ENCODE assay signal across 8 cellular contexts in genomic region chr5:176543428-176544182, GRCh38. TPM values are rescaled to one million over a fixed set of nuclear protein-coding genes. Genes with fewer than 3 reads are reported as not detected.
DNase-seq lines count a peak whose midpoint lies in the region; ATAC-seq, FAIRE-seq and TF ChIP-seq lines count a peak whose summit lies in the region.

No MANE protein-coding gene starts in this region.

- DNase-seq in AG09309 (ENCODE audit: low read depth) (no peak), NCI-H748 treated with DMSO at 0.1 percent for 48 hours (lab: John Stamatoyannopoulos, UW) (peak; percentile 53), H1 (ENCODE audit: low read depth in 1 of 2, low spot score in 2 of 2) (peak in 1 of 2 experiments; percentile 85), midbrain (lab: John Stamatoyannopoulos, UW) (peak; percentile 54)
- DNase-seq in activated CD8-positive, alpha-beta T cell treated with anti-CD3 and anti-CD28 coated beads for 36 hours, result peak; percentile 81
- peak; percentile 80 for DNase-seq in stimulated activated naive CD8-positive, alpha-beta T cell treated with anti-CD3 and anti-CD28 coated beads, Interleukin-15, Interleukin-2, amounts not matched to agents 100 U/mL and 50 U/mL, for 24 hours

- peak overlapping the region; percentile 64 for H3K18ac ChIP-seq in H1 (ENCODE audit: extremely low read depth, low read length)

- H2BK12ac ChIP-seq in H1 (ENCODE audit: low read depth, low read length), result 0 out of 2 replicates have a peak overlapping the region, but pooled peaks have one; percentile 71

- H3K36me3 ChIP-seq in H1 (ENCODE audit: control insufficient read depth in 2 of 4, insufficient read depth in 4 of 4, low read length in 3 of 4), result no peaks in the 10 kb centered on the region

- no peak for FAIRE-seq in H1 (lab: Jason Lieb, UNC)

- no peaks in the 10 kb centered on the region for H3K79me2 ChIP-seq in H1 (ENCODE audit: control insufficient read depth in 1 of 2, insufficient read depth in 2 of 2, low read length in 2 of 2)

- H3K4me1 ChIP-seq in H1 (replicated peaks in 1 of 4; ENCODE audit: control insufficient read depth in 3 of 4, insufficient read depth in 4 of 4, low read length in 3 of 4), result peaks cover 9 to 18% (median 18%) of the 10 kb centered on the region in 4 experiments

- intact Hi-C loops in activated CD8-positive, alpha-beta T cell treated with anti-CD3 and anti-CD28 coated beads for 36 hours (cut with micrococcal nuclease), result no loop called here

- H4K8ac ChIP-seq in H1 (ENCODE audit: extremely low read depth, insufficient read depth, low read length), result 0 out of 2 replicates have a peak overlapping the region, but pooled peaks have one; percentile 68

- no peak for TF ChIP-seq CTCF in AG09309 (IDR thresholded peaks at IDR 0.05; ENCODE audit: control insufficient read depth, insufficient read depth, low read depth, low read length, missing control alignments)
- peak; percentile 5 for TF ChIP-seq CTCF in activated CD8-positive, alpha-beta T cell treated with anti-CD3 and anti-CD28 coated beads for 36 hours (IDR thresholded peaks at IDR 0.05)
- TF ChIP-seq CTCF in H1 (IDR thresholded peaks at IDR 0.05; ENCODE audit: control extremely low read depth in 1 of 3, insufficient read depth in 1 of 3, low read depth in 1 of 3, low read length in 3 of 3), result no peak

- H3K27me3 ChIP-seq in H1 (replicated peaks in 1 of 4; ENCODE audit: control insufficient read depth in 3 of 4, extremely low read depth in 1 of 4, insufficient read depth in 3 of 4, low read length in 3 of 4), result no peaks in the 10 kb centered on the region; a peak in 1 of 7 replicates

- H3K9me3 Mint-ChIP-seq in activated CD8-positive, alpha-beta T cell treated with anti-CD3 and anti-CD28 coated beads for 36 hours, result no peaks in the 10 kb centered on the region

- H4K5ac ChIP-seq in H1 (ENCODE audit: insufficient read length, low read depth, low read length), result no peak overlapping the region

- H3K27ac ChIP-seq in H1 (ENCODE audit: low read depth, low read length), result peak overlapping the region; percentile 20; the same call in 1 of the 2 replicates

- peaks cover 9% of the 10 kb centered on the region; the same call in 1 of the 2 replicates for H3K23me2 ChIP-seq in H1 (ENCODE audit: low read depth, low read length)

- H3K23ac ChIP-seq in H1 (ENCODE audit: insufficient read length), result no peak overlapping the region

- ATAC-seq in GM19025 (IDR thresholded peaks at IDR 0.05; ENCODE audit: low read depth, unreplicated experiment) (peak; percentile 78), HG03280 (IDR thresholded peaks at IDR 0.05; ENCODE audit: unreplicated experiment) (peak; percentile 69)
- peak; percentile 66 for ATAC-seq in activated CD8-positive, alpha-beta T cell treated with anti-CD3 and anti-CD28 coated beads for 36 hours
- peak; percentile 81 for ATAC-seq in stimulated activated naive CD8-positive, alpha-beta T cell treated with anti-CD3 and anti-CD28 coated beads, Interleukin-15, Interleukin-2, amounts not matched to agents 100 U/mL and 50 U/mL, for 24 hours

- peak overlapping the region in 3 of 4 experiments; percentile 0 to 60 (median 59); a peak in 5 of 7 replicates for H3K9ac ChIP-seq in H1 (replicated peaks in 1 of 4; ENCODE audit: extremely low read depth in 1 of 4, low read depth in 3 of 4, low read length in 3 of 4)

- H3K4me2 ChIP-seq in H1 (ENCODE audit: insufficient read depth in 1 of 2, low read depth in 2 of 2, low read length in 2 of 2), result peak overlapping the region; percentile 91 to 93

- no peak overlapping the region for H2BK20ac ChIP-seq in H1 (ENCODE audit: low read length)

- H3K14ac ChIP-seq in H1 (ENCODE audit: insufficient read length), result no peak overlapping the region

- H2BK5ac ChIP-seq in H1 (ENCODE audit: low read depth, low read length), result peak overlapping the region; percentile 73; the same call in 1 of the 2 replicates

- TF ChIP-seq RAD21 in H1 (IDR thresholded peaks at IDR 0.05 in 1 of 2, conservative IDR thresholded peaks at IDR 0.05 in 1 of 2; ENCODE audit: low read depth in 2 of 2, low read length in 2 of 2), result no peak; a peak in 1 of 4 replicates

- H3K56ac ChIP-seq in H1 (replicated peaks; ENCODE audit: insufficient read length, low read depth, low read length), result no peak overlapping the region

- H2BK120ac ChIP-seq in H1 (replicated peaks; ENCODE audit: low read depth, low read length), result no peak overlapping the region

- H3K36me3 Mint-ChIP-seq in activated CD8-positive, alpha-beta T cell treated with anti-CD3 and anti-CD28 coated beads for 36 hours (ENCODE audit: low read depth), result no peaks in the 10 kb centered on the region

- no peaks in the 10 kb centered on the region for H3K27me3 Mint-ChIP-seq in activated CD8-positive, alpha-beta T cell treated with anti-CD3 and anti-CD28 coated beads for 36 hours

- POLR2A ChIA-PET in activated CD8-positive, alpha-beta T cell treated with anti-CD3 and anti-CD28 coated beads for 36 hours (lab: Charles Lee), result interaction anchor here (0.7 to 4.8 kb wide), 11 partner anchors 11 to 223 kb away, joined by 3 to 51 read pairs (median 3); partner anchors contain the start of gene FAF2
- POLR2A ChIA-PET in H1 (lab: Charles Lee; ENCODE audit: partially characterized antibody), result interaction anchor here (0.6 to 21.1 kb wide), 18 partner anchors 8 to 624 kb away, joined by 3 to 458 read pairs (median 4); partner anchors contain the start of genes CLTB, HIGD2A, NOP16 and RNF44

- H3K4me3 ChIP-seq in AG09309 (ENCODE audit: control insufficient read depth, low read depth, low read length) (peak overlapping the region; percentile 49), H1 (ENCODE audit: extremely low read depth in 1 of 4, insufficient read depth in 2 of 4, low read depth in 3 of 4, low read length in 4 of 4) (peak overlapping the region; percentile 57 to 81 (median 68))

- TF ChIP-seq POLR2A in H1 (IDR thresholded peaks at IDR 0.05; ENCODE audit: control extremely low read depth in 1 of 2, low read depth in 2 of 2, low read length in 2 of 2), result no peak; a peak in 1 of 3 replicates

- H4K20me1 ChIP-seq in H1 (replicated peaks in 1 of 2; ENCODE audit: control insufficient read depth in 1 of 2, insufficient read depth in 2 of 2, low read length in 2 of 2), result peaks cover 0 to 1% of the 10 kb centered on the region in 2 experiments

- TF ChIP-seq EP300 in H1 (IDR thresholded peaks at IDR 0.05; ENCODE audit: borderline replicate concordance in 1 of 2, low read depth in 2 of 2, low read length in 2 of 2), result no peak

- no peaks in the 10 kb centered on the region for H3K9me3 ChIP-seq in H1 (ENCODE audit: insufficient read depth in 2 of 2, low read depth in 1 of 2, low read length in 1 of 2)

- no peak overlapping the region for H4K91ac ChIP-seq in H1 (replicated peaks; ENCODE audit: insufficient read length, low read length)

- H3K4me3 Mint-ChIP-seq in activated CD8-positive, alpha-beta T cell treated with anti-CD3 and anti-CD28 coated beads for 36 hours, result peak overlapping the region; percentile 94

- H3K79me1 ChIP-seq in H1 (ENCODE audit: low read depth, low read length), result peaks cover 2% of the 10 kb centered on the region; the same call in 1 of the 2 replicates

- H2AFZ ChIP-seq in H1 (ENCODE audit: low read length), result peak overlapping the region; percentile 63; the same call in 1 of the 2 replicates

- peaks cover 66% of the 10 kb centered on the region for H3K4me1 Mint-ChIP-seq in activated CD8-positive, alpha-beta T cell treated with anti-CD3 and anti-CD28 coated beads for 36 hours (ENCODE audit: low read depth)

- H3K4ac ChIP-seq in H1 (replicated peaks; ENCODE audit: insufficient read length, low read depth, low read length), result no peak overlapping the region

- 2% methylated on average over 48 of the region's 63 CpGs; no CpG with 5 or more reads in 1 of the 2 experiments for WGBS in H1 (ENCODE audit: extremely low coverage in 1 of 2, insufficient coverage in 1 of 2, insufficient read length in 1 of 2, insufficient replicate concordance in 2 of 2, low coverage in 1 of 2, low lambda C conversion rate in 2 of 2, missing lambda C conversion rate in 1 of 2), 2 experiments

- H2BK15ac ChIP-seq in H1 (ENCODE audit: low read length), result peak overlapping the region; percentile 46; the same call in 1 of the 2 replicates

- peak overlapping the region; percentile 94 for H3K27ac Mint-ChIP-seq in activated CD8-positive, alpha-beta T cell treated with anti-CD3 and anti-CD28 coated beads for 36 hours

- no peak overlapping the region for H2AK5ac ChIP-seq in H1 (ENCODE audit: low read depth, low read length)

- CTCF ChIA-PET in activated CD8-positive, alpha-beta T cell treated with anti-CD3 and anti-CD28 coated beads for 36 hours (lab: Charles Lee), result interaction anchor here (0.7 to 3.2 kb wide), 8 partner anchors 8 to 182 kb away, joined by 3 to 26 read pairs (median 8); partner anchors contain the start of genes CLTB, FAF2 and KIAA1191
- CTCF ChIA-PET in H1 (lab: Charles Lee; ENCODE audit: partially characterized antibody), result interaction anchor here (0.6 to 3.7 kb wide), 9 partner anchors 10 to 128 kb away, joined by 3 to 27 read pairs (median 5); no protein-coding TSS in a partner anchor

TF ChIP-seq in H1, 55 proteins besides CTCF, POLR2A, EP300 and RAD21 (continues in another document):
- TF ChIP-seq GABPA (IDR thresholded peaks at IDR 0.05; ENCODE audit: borderline replicate concordance, insufficient read depth, low read length), result peak; percentile 58; the same call in 1 of the 2 replicates
- TF ChIP-seq SP1 (IDR thresholded peaks at IDR 0.05; ENCODE audit: low read depth, low read length), result no peak

RNA-seq across cellular contexts. Expression of gene CDHR2, which starts 5.5 kb away (rescaled TPM):
- under 1 TPM; 0.23 to 0.47 TPM for total RNA-seq in activated CD8-positive, alpha-beta T cell treated with anti-CD3 and anti-CD28 coated beads for 36 hours
- total RNA-seq in H1 (2021; fragmentation: NEBNext Ultra II Directional; extraction: Animal tissue kit (Norgen Biotek cat#: 25700)), result 0.43 and 0.69 TPM in 2 replicates
- polyA plus RNA-seq in H1 (2011; rRNA removed), result 0.02 and 0.06 TPM in 2 replicates
- polyA plus RNA-seq in H1 (2011; cell fraction: cytosol; rRNA removed), result 0.04 TPM
- 0.26 TPM for polyA plus RNA-seq in H1 (2011; cell fraction: nucleus; rRNA removed)
- polyA plus RNA-seq in H1 (2012, experiment 1 of 2), result 0.08 to 0.52 TPM (median 0.25 TPM) in 3 of 4 replicates, not detected in the other
- not detected for polyA plus RNA-seq in H1 (2012, experiment 2 of 2)
- polyA plus RNA-seq in H1 (2013, experiment 1 of 2), result 0.04 TPM
- polyA plus RNA-seq in H1 (2013, experiment 2 of 2), result 0.02 TPM
- polyA minus RNA-seq in H1 (2011; rRNA and poly(A)+ RNA removed), result 0.06 and 0.17 TPM in 2 replicates
- not detected for polyA minus RNA-seq in H1 (2011; cell fraction: cytosol; rRNA and poly(A)+ RNA removed)
- polyA minus RNA-seq in H1 (2011; cell fraction: nucleus; rRNA and poly(A)+ RNA removed), result 0.50 TPM

RNA-seq across cellular contexts. Expression of gene RNF44, which starts 6.4 kb away (rescaled TPM):
- 10 to 100 TPM; 55.3 to 62.7 TPM for total RNA-seq in activated CD8-positive, alpha-beta T cell treated with anti-CD3 and anti-CD28 coated beads for 36 hours
- total RNA-seq in H1 (2021; fragmentation: NEBNext Ultra II Directional; extraction: Animal tissue kit (Norgen Biotek cat#: 25700)), result 164 and 178 TPM in 2 replicates
- 54.7 and 109 TPM in 2 replicates for polyA plus RNA-seq in H1 (2011; rRNA removed)
- polyA plus RNA-seq in H1 (2011; cell fraction: cytosol; rRNA removed), result 42.9 TPM
- polyA plus RNA-seq in H1 (2011; cell fraction: nucleus; rRNA removed), result 283 TPM
- 101 to 137 TPM (median 120 TPM) in 4 replicates for polyA plus RNA-seq in H1 (2012, experiment 1 of 2)
- 87.2 TPM for polyA plus RNA-seq in H1 (2012, experiment 2 of 2)
- polyA plus RNA-seq in H1 (2013, experiment 1 of 2), result 97.6 TPM
- 91.7 TPM for polyA plus RNA-seq in H1 (2013, experiment 2 of 2)
- 15.9 and 24.4 TPM in 2 replicates for polyA minus RNA-seq in H1 (2011; rRNA and poly(A)+ RNA removed)
- 100 TPM for polyA minus RNA-seq in H1 (2011; cell fraction: cytosol; rRNA and poly(A)+ RNA removed)
- 120 TPM for polyA minus RNA-seq in H1 (2011; cell fraction: nucleus; rRNA and poly(A)+ RNA removed)
